8 cellular contexts compared by ENCODE assay signal in the genomic region with DNA sequence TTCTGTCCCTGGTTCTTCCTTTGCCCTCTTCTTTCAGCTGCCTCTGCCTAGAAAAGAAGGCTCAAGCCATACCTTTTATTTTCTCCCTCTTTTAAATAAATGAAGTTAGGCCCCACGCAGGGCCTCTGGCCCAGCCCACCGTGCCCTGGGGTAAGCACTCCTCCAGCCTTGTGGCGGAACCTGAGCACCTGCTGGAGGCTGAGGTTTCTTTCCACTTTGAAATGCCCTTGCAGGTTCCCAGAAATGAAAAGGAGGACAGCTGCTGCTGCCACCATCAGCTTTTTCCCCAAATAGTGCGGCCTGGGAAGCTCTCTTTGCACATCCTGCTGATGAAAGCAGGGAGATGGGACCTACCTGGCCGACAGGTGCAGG.
DNase-seq lines count a peak whose midpoint lies in the region; ATAC-seq, FAIRE-seq and TF ChIP-seq lines count a peak whose summit lies in the region.

No MANE protein-coding gene starts in this region.

- H3K4me3 ChIP-seq in pancreas: no peak overlapping the region

- H3K4me3 Mint-ChIP-seq in activated naive CD8-positive, alpha-beta T cell treated with anti-CD3 and anti-CD28 coated beads, Interleukin-2, amount 10 ng/mL, durations not matched to agents 7 days and 5 days: peak overlapping the region; percentile 78

- no peaks in the 10 kb centered on the region for H3K9me3 ChIP-seq in pancreas

- H3K4me1 Mint-ChIP-seq in activated naive CD8-positive, alpha-beta T cell treated with anti-CD3 and anti-CD28 coated beads, Interleukin-2, amount 10 ng/mL, durations not matched to agents 7 days and 5 days: peaks cover 75% of the 10 kb centered on the region

- FAIRE-seq in pancreas (lab: Jason Lieb, UNC): no peak

- H3K27me3 Mint-ChIP-seq in activated naive CD8-positive, alpha-beta T cell treated with anti-CD3 and anti-CD28 coated beads, Interleukin-2, amount 10 ng/mL, durations not matched to agents 7 days and 5 days: no peaks in the 10 kb centered on the region

- no peaks in the 10 kb centered on the region for H3K36me3 ChIP-seq in pancreas

- TF ChIP-seq CTCF in pancreas (IDR thresholded peaks at IDR 0.05): no peak

- intact Hi-C loops in pancreas (cut with DNase I): no loop called here

- H3K27me3 ChIP-seq in pancreas: no peaks in the 10 kb centered on the region

- peaks cover 8% of the 10 kb centered on the region for H3K36me3 Mint-ChIP-seq in activated naive CD8-positive, alpha-beta T cell treated with anti-CD3 and anti-CD28 coated beads, Interleukin-2, amount 10 ng/mL, durations not matched to agents 7 days and 5 days

- H3K27ac Mint-ChIP-seq in activated naive CD8-positive, alpha-beta T cell treated with anti-CD3 and anti-CD28 coated beads, Interleukin-2, amount 10 ng/mL, durations not matched to agents 7 days and 5 days: peak overlapping the region; percentile 98

- DNase-seq in NCI-H146 (lab: John Stamatoyannopoulos, UW): peak; percentile 70
- DNase-seq in NCI-H146 treated with DMSO at 0.1 percent for 48 hours (lab: John Stamatoyannopoulos, UW; ENCODE audit: unreplicated experiment): no peak
- peak; percentile 60 for DNase-seq in activated naive CD8-positive, alpha-beta T cell treated with anti-CD3 and anti-CD28 coated beads, Interleukin-2, amount 10 ng/mL, durations not matched to agents 7 days and 5 days
- DNase-seq in pancreas: peak in 1 of 6 donors; percentile 43
- no peak for DNase-seq in cerebellar nuclear complex (lab: John Stamatoyannopoulos, UW)
- DNase-seq in AG08396 (ENCODE audit: low spot score): no peak

- H3K27ac ChIP-seq in pancreas: peak overlapping the region; percentile 0 to 63 (median 54)

- peaks cover 0 to 12% (median 8%) of the 10 kb centered on the region in 3 donors for H3K4me1 ChIP-seq in pancreas

- ATAC-seq in HG03064 (IDR thresholded peaks at IDR 0.05; ENCODE audit: low read depth, unreplicated experiment): peak; percentile 22
- peak; percentile 34 for ATAC-seq in activated naive CD8-positive, alpha-beta T cell treated with anti-CD3 and anti-CD28 coated beads, Interleukin-2, amount 10 ng/mL, durations not matched to agents 7 days and 5 days (ENCODE audit: low read depth)
- peak in 1 of 4 donors; percentile 11 for ATAC-seq in pancreas
- no peak for ATAC-seq in GM21529 (IDR thresholded peaks at IDR 0.05; ENCODE audit: unreplicated experiment)

- WGBS in pancreas, 2 donors: 82% methylated on average over 5 of the region's 5 CpGs

- H3K9me3 Mint-ChIP-seq in activated naive CD8-positive, alpha-beta T cell treated with anti-CD3 and anti-CD28 coated beads, Interleukin-2, amount 10 ng/mL, durations not matched to agents 7 days and 5 days: no peaks in the 10 kb centered on the region

- POLR2A ChIA-PET in activated naive CD8-positive, alpha-beta T cell treated with anti-CD3 and anti-CD28 coated beads, Interleukin-2, amount 10 ng/mL, durations not matched to agents 7 days and 5 days (lab: Charles Lee): interaction anchor here (1.0 to 1.3 kb wide), 4 partner anchors 52 to 348 kb away, joined by 3 to 7 read pairs (median 4); no protein-coding TSS in a partner anchor

Comparison
In these comparisons a context has a peak if more than half of its experiments do, and no peak if none do; other contexts are left out.
1. DNase-seq: peak in NCI-H146 (single experiment) and activated naive CD8-positive, alpha-beta T cell treated with anti-CD3 and anti-CD28 coated beads, Interleukin-2, amount 10 ng/mL, durations not matched to agents 7 days and 5 days (single experiment); none in NCI-H146 treated with DMSO at 0.1 percent for 48 hours (single experiment), cerebellar nuclear complex (0 of 2) and AG08396 (single experiment).